Comparison of ENCODE assay signal across 8 cellular contexts in the genomic region with DNA sequence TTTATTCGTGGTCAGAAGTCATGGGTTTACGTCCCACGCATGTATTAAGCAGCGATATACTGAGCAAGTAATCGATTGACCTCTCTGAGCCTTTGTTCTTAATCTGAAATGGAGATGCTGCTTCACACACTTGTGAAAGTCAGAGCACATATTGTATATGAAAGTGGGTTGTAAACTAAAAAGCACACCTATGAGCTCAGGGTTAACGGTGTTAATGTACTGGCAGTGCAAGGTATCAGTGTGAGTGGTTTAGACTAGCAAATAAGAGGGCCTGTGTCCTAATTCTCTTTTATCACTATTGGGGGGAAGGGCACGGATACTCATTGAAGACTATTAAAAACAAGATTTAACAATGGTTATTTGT. TPM values are rescaled to one million over a fixed set of nuclear protein-coding genes. Genes with fewer than 3 reads are reported as not detected.
A peak's percentile ranks its signal among the peaks of the same experiment; 100 is the strongest.
DNase-seq lines count a peak whose midpoint lies in the region; ATAC-seq lines count a peak whose summit lies in the region.

No MANE protein-coding gene starts in this region.

- H3K4me3 ChIP-seq in iPS-15b (ENCODE audit: low read depth, low read length) = peak overlapping the region; percentile 99
- peak overlapping the region; percentile 99 to 100 for H3K4me3 ChIP-seq in stomach smooth muscle (ENCODE audit: low read length in 2 of 2)

- POLR2A ChIA-PET in activated CD4-positive, alpha-beta memory T cell treated with anti-CD3 and anti-CD28 coated beads, Interleukin-2, amount 10 ng/mL, durations not matched to agents 7 days and 5 days (lab: Charles Lee) = interaction anchor here (1.0 to 2.2 kb wide), 7 partner anchors 26 to 634 kb away, joined by 3 to 17 read pairs (median 4); a partner anchor contains a TSS

- DNase-seq in activated T-cell treated with anti-CD3 and anti-CD28 coated beads, Interleukin-2, amount 50 U/mL, for 72 hours = no peak
- DNase-seq in activated T-cell treated with anti-CD3 and anti-CD28 coated beads for 4 hours (no peak), epidermal melanocyte (ENCODE audit: insufficient read length, low spot score) (no peak), amygdala (lab: John Stamatoyannopoulos, UW) (no peak)
- DNase-seq in activated CD4-positive, alpha-beta memory T cell treated with anti-CD3 and anti-CD28 coated beads, Interleukin-2, amount 10 ng/mL, durations not matched to agents 7 days and 5 days = no peak

- peak overlapping the region; percentile 63 for H3K27ac ChIP-seq in stomach smooth muscle (ENCODE audit: low read length)

- H3K27me3 Mint-ChIP-seq in activated T-cell treated with anti-CD3 and anti-CD28 coated beads, Interleukin-2, amount 50 U/mL, for 72 hours (ENCODE audit: low read depth) = no peaks in the 10 kb centered on the region
- H3K27me3 Mint-ChIP-seq in activated CD4-positive, alpha-beta memory T cell treated with anti-CD3 and anti-CD28 coated beads, Interleukin-2, amount 10 ng/mL, durations not matched to agents 7 days and 5 days = no peaks in the 10 kb centered on the region

- H3K36me3 ChIP-seq in iPS-15b (ENCODE audit: control insufficient read depth, insufficient read depth, low read length) (peaks cover 3% of the 10 kb centered on the region), stomach smooth muscle (ENCODE audit: control insufficient read depth in 2 of 2, insufficient read depth in 2 of 2, low read length in 2 of 2) (peaks cover 0 to 3% of the 10 kb centered on the region in 2 donors)

- H3K9ac ChIP-seq in iPS-15b (ENCODE audit: low read depth, low read length) = peak overlapping the region; percentile 99
- peak overlapping the region; percentile 82 to 90 for H3K9ac ChIP-seq in stomach smooth muscle (ENCODE audit: low read length in 2 of 2)

- no peaks in the 10 kb centered on the region for H3K9me3 ChIP-seq in iPS-15b (ENCODE audit: control insufficient read depth, insufficient read depth, low read length)
- H3K9me3 ChIP-seq in stomach smooth muscle (ENCODE audit: control insufficient read depth in 2 of 2, low read length in 2 of 2) = no peaks in the 10 kb centered on the region

- peaks cover 5 to 6% of the 10 kb centered on the region in 2 donors for H3K36me3 Mint-ChIP-seq in activated T-cell treated with anti-CD3 and anti-CD28 coated beads, Interleukin-2, amount 50 U/mL, for 72 hours (ENCODE audit: insufficient read depth in 2 of 2)
- H3K36me3 Mint-ChIP-seq in activated CD4-positive, alpha-beta memory T cell treated with anti-CD3 and anti-CD28 coated beads, Interleukin-2, amount 10 ng/mL, durations not matched to agents 7 days and 5 days (ENCODE audit: low read depth) = peaks cover 21% of the 10 kb centered on the region

- H3K4me1 Mint-ChIP-seq in activated T-cell treated with anti-CD3 and anti-CD28 coated beads, Interleukin-2, amount 50 U/mL, for 72 hours (ENCODE audit: low read depth) = peaks cover 37% of the 10 kb centered on the region
- peaks cover 31% of the 10 kb centered on the region for H3K4me1 Mint-ChIP-seq in activated CD4-positive, alpha-beta memory T cell treated with anti-CD3 and anti-CD28 coated beads, Interleukin-2, amount 10 ng/mL, durations not matched to agents 7 days and 5 days

- H3K4me3 Mint-ChIP-seq in activated T-cell treated with anti-CD3 and anti-CD28 coated beads, Interleukin-2, amount 50 U/mL, for 72 hours = peak overlapping the region; percentile 92
- peak overlapping the region; percentile 94 for H3K4me3 Mint-ChIP-seq in activated CD4-positive, alpha-beta memory T cell treated with anti-CD3 and anti-CD28 coated beads, Interleukin-2, amount 10 ng/mL, durations not matched to agents 7 days and 5 days

- peak overlapping the region; percentile 94 for H3K27ac Mint-ChIP-seq in activated T-cell treated with anti-CD3 and anti-CD28 coated beads, Interleukin-2, amount 50 U/mL, for 72 hours
- peak overlapping the region; percentile 88 for H3K27ac Mint-ChIP-seq in activated CD4-positive, alpha-beta memory T cell treated with anti-CD3 and anti-CD28 coated beads, Interleukin-2, amount 10 ng/mL, durations not matched to agents 7 days and 5 days

- H3K4me1 ChIP-seq in iPS-15b (ENCODE audit: control insufficient read depth, insufficient read depth, low read length) (no peaks in the 10 kb centered on the region), stomach smooth muscle (ENCODE audit: control insufficient read depth, insufficient read depth, low read length) (no peaks in the 10 kb centered on the region)

- H3K27me3 ChIP-seq in iPS-15b (ENCODE audit: control insufficient read depth, insufficient read depth, low read length) (no peaks in the 10 kb centered on the region), stomach smooth muscle (ENCODE audit: control insufficient read depth in 1 of 2, insufficient read depth in 2 of 2, low read length in 2 of 2) (no peaks in the 10 kb centered on the region)

- peak; percentile 28 to 34 for ATAC-seq in activated T-cell treated with anti-CD3 and anti-CD28 coated beads, Interleukin-2, amount 50 U/mL, for 72 hours (replicated peaks in 1 of 2)
- ATAC-seq in HG03039 (IDR thresholded peaks at IDR 0.05; ENCODE audit: unreplicated experiment) = peak; percentile 2

- no peaks in the 10 kb centered on the region for H3K9me3 Mint-ChIP-seq in activated T-cell treated with anti-CD3 and anti-CD28 coated beads, Interleukin-2, amount 50 U/mL, for 72 hours
- H3K9me3 Mint-ChIP-seq in activated CD4-positive, alpha-beta memory T cell treated with anti-CD3 and anti-CD28 coated beads, Interleukin-2, amount 10 ng/mL, durations not matched to agents 7 days and 5 days = no peaks in the 10 kb centered on the region

- CTCF ChIA-PET in activated CD4-positive, alpha-beta memory T cell treated with anti-CD3 and anti-CD28 coated beads, Interleukin-2, amount 10 ng/mL, durations not matched to agents 7 days and 5 days (lab: Charles Lee) = interaction anchor here (0.7 to 1.8 kb wide), 12 partner anchors 9 to 633 kb away, joined by 3 to 11 read pairs (median 4); a partner anchor contains a TSS

RNA-seq across cellular contexts. Expression of a gene that starts 0.7 kb away (rescaled TPM):
- 10 to 100 TPM; 54.2 to 68.3 TPM for total RNA-seq in activated T-cell treated with anti-CD3 and anti-CD28 coated beads, Interleukin-2, amount 50 U/mL, for 72 hours
- 10 to 100 TPM; 57.2 to 58.0 TPM for total RNA-seq in activated CD4-positive, alpha-beta memory T cell treated with anti-CD3 and anti-CD28 coated beads, Interleukin-2, amount 10 ng/mL, durations not matched to agents 7 days and 5 days

RNA-seq across cellular contexts. Expression of a gene that starts 26.2 kb away (rescaled TPM):
- 100 to 1,000 TPM; 116 to 125 TPM for total RNA-seq in activated T-cell treated with anti-CD3 and anti-CD28 coated beads, Interleukin-2, amount 50 U/mL, for 72 hours
- total RNA-seq in activated CD4-positive, alpha-beta memory T cell treated with anti-CD3 and anti-CD28 coated beads, Interleukin-2, amount 10 ng/mL, durations not matched to agents 7 days and 5 days = 100 to 1,000 TPM; 159 to 170 TPM
